26 cellular contexts compared by ENCODE assay signal in genomic region chr17:73955616-73956015, GRCh38.
"Had no signal": no experiment of that assay in that cellular context is flagged by ENCODE, and none has a peak within 500 bp of the region (broad histone marks: within the 10 kb centered on the region; RNA-seq: fewer than 3 reads in every experiment).

No MANE protein-coding gene starts in this region.

- H3K9me3 Mint-ChIP-seq: activated naive CD8-positive, alpha-beta T cell treated with anti-CD3 and anti-CD28 coated beads, Interleukin-2, amount 10 ng/mL, durations not matched to agents 7 days and 5 days; central memory CD8-positive, alpha-beta T cell; dendritic cell treated with granulocyte-macrophage colony-stimulating factor and Interleukin-4, amounts not matched to agents 40 ng/mL and 50 ng/mL, for 4 days had no signal

- H3K4me3 Mint-ChIP-seq: activated CD4-positive, alpha-beta memory T cell treated with anti-CD3 and anti-CD28 coated beads, Interleukin-2, amount 10 ng/mL, durations not matched to agents 7 days and 5 days; activated CD4-positive, alpha-beta T cell treated with anti-CD3 and anti-CD28 coated beads for 36 hours; activated CD4-positive, alpha-beta T cell treated with anti-CD3 and anti-CD28 coated beads, Interleukin-2, amount 10 ng/mL, durations not matched to agents 7 days and 5 days; activated naive CD4-positive, alpha-beta T cell treated with anti-CD3 and anti-CD28 coated beads, Interleukin-2, amount 10 ng/mL, durations not matched to agents 7 days and 5 days; activated naive CD8-positive, alpha-beta T cell treated with anti-CD3 and anti-CD28 coated beads, Interleukin-2, amount 10 ng/mL, durations not matched to agents 7 days and 5 days; activated T-cell treated with anti-CD3 and anti-CD28 coated beads, Interleukin-2, amount 50 U/mL, for 24 hours; activated T-cell treated with anti-CD3 and anti-CD28 coated beads, Interleukin-2, amount 50 U/mL, for 72 hours; brain; central memory CD8-positive, alpha-beta T cell; dendritic cell treated with granulocyte-macrophage colony-stimulating factor and Interleukin-4, amounts not matched to agents 40 ng/mL and 50 ng/mL, for 4 days had no signal

- H3K27ac Mint-ChIP-seq: activated CD4-positive, alpha-beta memory T cell treated with anti-CD3 and anti-CD28 coated beads, Interleukin-2, amount 10 ng/mL, durations not matched to agents 7 days and 5 days; activated CD4-positive, alpha-beta T cell treated with anti-CD3 and anti-CD28 coated beads for 36 hours; activated CD4-positive, alpha-beta T cell treated with anti-CD3 and anti-CD28 coated beads, Interleukin-2, amount 10 ng/mL, durations not matched to agents 7 days and 5 days; activated naive CD4-positive, alpha-beta T cell treated with anti-CD3 and anti-CD28 coated beads, Interleukin-2, amount 10 ng/mL, durations not matched to agents 7 days and 5 days; activated naive CD4-positive, alpha-beta T cell treated with anti-CD3 and anti-CD28 coated beads, Interleukin-2, amount 50 U/mL, for 72 hours; activated naive CD8-positive, alpha-beta T cell treated with anti-CD3 and anti-CD28 coated beads, Interleukin-2, amount 10 ng/mL, durations not matched to agents 7 days and 5 days; activated T-cell treated with anti-CD3 and anti-CD28 coated beads, Interleukin-2, amount 50 U/mL, for 24 hours; activated T-cell treated with anti-CD3 and anti-CD28 coated beads, Interleukin-2, amount 50 U/mL, for 72 hours; brain; dendritic cell treated with granulocyte-macrophage colony-stimulating factor and Interleukin-4, amounts not matched to agents 40 ng/mL and 50 ng/mL, for 4 days had no signal

- H3K36me3 ChIP-seq: ascending aorta, esophagus muscularis mucosa, gastroesophageal sphincter had no signal

- H3K4me1 ChIP-seq: ascending aorta, foreskin keratinocyte had no signal

- H3K4me3 ChIP-seq: ascending aorta, dorsolateral prefrontal cortex, esophagus muscularis mucosa, gastroesophageal sphincter had no signal

- H3K27me3 Mint-ChIP-seq: central memory CD8-positive, alpha-beta T cell had no signal

- H3K9me3 ChIP-seq: ascending aorta, esophagus muscularis mucosa, gastroesophageal sphincter had no signal

- H3K4me1 Mint-ChIP-seq: activated CD4-positive, alpha-beta T cell treated with anti-CD3 and anti-CD28 coated beads for 36 hours; activated naive CD4-positive, alpha-beta T cell treated with anti-CD3 and anti-CD28 coated beads, Interleukin-2, amount 10 ng/mL, durations not matched to agents 7 days and 5 days; activated naive CD8-positive, alpha-beta T cell treated with anti-CD3 and anti-CD28 coated beads, Interleukin-2, amount 10 ng/mL, durations not matched to agents 7 days and 5 days; central memory CD8-positive, alpha-beta T cell had no signal

- H3K27ac ChIP-seq: ascending aorta, dorsolateral prefrontal cortex, esophagus muscularis mucosa, foreskin keratinocyte, gastroesophageal sphincter had no signal

- ATAC-seq: activated CD4-positive, alpha-beta T cell treated with anti-CD3 and anti-CD28 coated beads for 36 hours; foreskin keratinocyte; gastroesophageal sphincter had no signal

- DNase-seq: activated CD4-positive, alpha-beta memory T cell treated with anti-CD3 and anti-CD28 coated beads, Interleukin-2, amount 10 ng/mL, durations not matched to agents 7 days and 5 days; activated CD4-positive, alpha-beta T cell treated with anti-CD3 and anti-CD28 coated beads for 36 hours; activated CD4-positive, alpha-beta T cell treated with anti-CD3 and anti-CD28 coated beads, Interleukin-2, amount 10 ng/mL, durations not matched to agents 7 days and 5 days; activated CD4-positive, alpha-beta T cell treated with anti-CD3 and anti-CD28 coated beads, Interleukin-2, amount 50 U/mL, for 4 hours; activated CD4-positive, CD25-positive, alpha-beta regulatory T cell; activated CD4-positive, CD25-positive, alpha-beta regulatory T cell treated with anti-CD3 and anti-CD28 coated beads, Interleukin-2, amount 50 U/mL, for 72 hours; activated CD8-positive, alpha-beta memory T cell treated with anti-CD3 and anti-CD28 coated beads, Interleukin-2, amount 50 U/mL, for 48 hours; activated gamma-delta T cell; activated naive CD4-positive, alpha-beta T cell; activated naive CD4-positive, alpha-beta T cell treated with anti-CD3 and anti-CD28 coated beads, Interleukin-2, amount 10 ng/mL, durations not matched to agents 7 days and 5 days; activated naive CD8-positive, alpha-beta T cell treated with anti-CD3 and anti-CD28 coated beads, Interleukin-2, amount 10 ng/mL, durations not matched to agents 7 days and 5 days; activated T-cell treated with anti-CD3 and anti-CD28 coated beads for 4 hours; activated T-cell treated with anti-CD3 and anti-CD28 coated beads, Interleukin-2, amount 50 U/mL, for 24 hours; activated T-cell treated with anti-CD3 and anti-CD28 coated beads, Interleukin-2, amount 50 U/mL, for 72 hours; dorsolateral prefrontal cortex; effector memory CD4-positive, alpha-beta T cell; erythroblast; foreskin keratinocyte; T-helper 2 cell had no signal

- H3K36me3 Mint-ChIP-seq: activated naive CD4-positive, alpha-beta T cell treated with anti-CD3 and anti-CD28 coated beads, Interleukin-2, amount 10 ng/mL, durations not matched to agents 7 days and 5 days; activated naive CD8-positive, alpha-beta T cell treated with anti-CD3 and anti-CD28 coated beads, Interleukin-2, amount 10 ng/mL, durations not matched to agents 7 days and 5 days; brain had no signal
